ENCODE assay signal across 1 cellular context in genomic region chr14:54570047-54570446, GRCh38.
TF ChIP-seq lines count a peak whose summit lies in the region.

No MANE protein-coding gene starts in this region.

TF ChIP-seq in SK-N-SH, 30 proteins besides CTCF, POLR2A, EP300 and RAD21 (continued from another document):
- TF ChIP-seq TEAD4 (IDR thresholded peaks at IDR 0.05; ENCODE audit: borderline replicate concordance, insufficient read depth) (no peak), RFX5 (IDR thresholded peaks at IDR 0.05; ENCODE audit: low read length) (no peak), CHD2 (IDR thresholded peaks at IDR 0.05; ENCODE audit: low read length, partially characterized antibody) (no peak), YY1 (IDR thresholded peaks at IDR 0.05; ENCODE audit: low read depth) (no peak), FOXM1 (IDR thresholded peaks at IDR 0.05; ENCODE audit: low read depth) (no peak), IRF3 (IDR thresholded peaks at IDR 0.05; ENCODE audit: low read depth, low read length) (no peak), FOSL2 (IDR thresholded peaks at IDR 0.05; ENCODE audit: borderline replicate concordance, low read depth) (no peak), JUND (IDR thresholded peaks at IDR 0.05) (no peak), MXI1 (IDR thresholded peaks at IDR 0.05; ENCODE audit: low read depth, low read length) (no peak), TAF1 (IDR thresholded peaks at IDR 0.05; ENCODE audit: borderline replicate concordance, low read depth, low read length) (no peak), SIN3A (IDR thresholded peaks at IDR 0.05; ENCODE audit: borderline replicate concordance, low read depth, low read length) (no peak), EZH2phosphoT487 (IDR thresholded peaks at IDR 0.05; ENCODE audit: borderline replicate concordance, low read depth) (no peak), USF2 (IDR thresholded peaks at IDR 0.05; ENCODE audit: borderline replicate concordance, low read depth, low read length) (no peak), GABPA (IDR thresholded peaks at IDR 0.05; ENCODE audit: low read depth) (no peak), USF1 (IDR thresholded peaks at IDR 0.05; ENCODE audit: borderline replicate concordance, low read depth) (no peak), GATA2 (CRISPR knock-in tag; IDR thresholded peaks at IDR 0.05) (no peak)
